Comparison of ENCODE assay signal across 8 cellular contexts in the genomic region with DNA sequence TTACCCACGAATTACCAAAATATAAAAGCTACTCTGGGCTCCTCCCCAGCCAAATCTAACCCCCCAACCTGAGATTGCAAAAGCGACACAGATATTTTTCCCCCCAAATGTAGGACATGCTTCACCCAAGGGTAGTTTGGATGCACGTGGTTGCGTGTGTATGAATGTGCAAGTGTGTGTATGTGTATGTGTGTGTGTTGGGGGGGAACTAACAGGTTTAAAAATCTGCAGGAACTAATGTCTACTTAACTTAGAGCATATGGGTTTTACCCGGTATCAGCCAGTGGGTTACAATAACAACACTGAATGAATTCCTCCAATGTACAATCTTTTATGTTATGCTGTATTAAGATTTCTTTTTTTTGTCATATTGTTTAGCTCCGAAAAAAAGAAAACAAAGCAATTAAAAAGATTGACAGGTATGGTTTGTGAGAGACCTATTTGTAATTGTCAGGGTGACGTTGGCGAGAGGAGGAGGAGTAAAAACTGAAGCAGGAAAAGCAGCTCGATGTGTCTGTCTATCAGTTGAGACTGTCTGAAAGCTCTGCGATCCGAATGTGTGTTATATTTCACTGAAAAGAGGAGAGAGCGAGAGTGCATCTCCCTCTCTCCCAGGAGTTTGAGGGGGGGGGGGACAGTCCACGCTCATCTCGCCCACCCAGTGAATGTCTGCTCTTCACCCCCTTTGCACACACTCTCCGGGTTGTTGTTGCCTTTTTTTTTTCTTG. TPM values are rescaled to one million over a fixed set of nuclear protein-coding genes. Genes with fewer than 3 reads are reported as not detected.
DNase-seq lines count a peak whose midpoint lies in the region; ATAC-seq, FAIRE-seq and TF ChIP-seq lines count a peak whose summit lies in the region.

A gene with protein sequence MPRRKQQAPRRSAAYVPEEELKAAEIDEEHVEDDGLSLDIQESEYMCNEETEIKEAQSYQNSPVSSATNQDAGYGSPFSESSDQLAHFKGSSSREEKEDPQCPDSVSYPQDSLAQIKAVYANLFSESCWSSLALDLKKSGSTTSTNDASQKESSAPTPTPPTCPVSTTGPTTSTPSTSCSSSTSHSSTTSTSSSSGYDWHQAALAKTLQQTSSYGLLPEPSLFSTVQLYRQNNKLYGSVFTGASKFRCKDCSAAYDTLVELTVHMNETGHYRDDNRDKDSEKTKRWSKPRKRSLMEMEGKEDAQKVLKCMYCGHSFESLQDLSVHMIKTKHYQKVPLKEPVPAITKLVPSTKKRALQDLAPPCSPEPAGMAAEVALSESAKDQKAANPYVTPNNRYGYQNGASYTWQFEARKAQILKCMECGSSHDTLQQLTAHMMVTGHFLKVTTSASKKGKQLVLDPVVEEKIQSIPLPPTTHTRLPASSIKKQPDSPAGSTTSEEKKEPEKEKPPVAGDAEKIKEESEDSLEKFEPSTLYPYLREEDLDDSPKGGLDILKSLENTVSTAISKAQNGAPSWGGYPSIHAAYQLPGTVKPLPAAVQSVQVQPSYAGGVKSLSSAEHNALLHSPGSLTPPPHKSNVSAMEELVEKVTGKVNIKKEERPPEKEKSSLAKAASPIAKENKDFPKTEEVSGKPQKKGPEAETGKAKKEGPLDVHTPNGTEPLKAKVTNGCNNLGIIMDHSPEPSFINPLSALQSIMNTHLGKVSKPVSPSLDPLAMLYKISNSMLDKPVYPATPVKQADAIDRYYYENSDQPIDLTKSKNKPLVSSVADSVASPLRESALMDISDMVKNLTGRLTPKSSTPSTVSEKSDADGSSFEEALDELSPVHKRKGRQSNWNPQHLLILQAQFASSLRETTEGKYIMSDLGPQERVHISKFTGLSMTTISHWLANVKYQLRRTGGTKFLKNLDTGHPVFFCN (N-terminal part only) (plus strand): TSS at position 524 of the 728 bp plus-strand sequence. CDS start 1,080 bp downstream, outside the sequence.

- peak within 1 kb of the TSS; percentile 90 to 95 for H3K4me3 ChIP-seq in mesenchymal stem cell (ENCODE audit: insufficient read depth in 1 of 2, low read depth in 1 of 2, low read length in 2 of 2)

- H4K8ac ChIP-seq in mesenchymal stem cell (ENCODE audit: low read length) = peak within 1 kb of the TSS; percentile 93

- H3K9ac ChIP-seq in mesenchymal stem cell (ENCODE audit: low read length) = peak within 1 kb of the TSS; percentile 90

- peak within 1 kb of the TSS; percentile 97 for H3K4me2 ChIP-seq in mesenchymal stem cell (ENCODE audit: low read length, poor library complexity, severe bottlenecking)

- intact Hi-C loops in Calu3 (cut with micrococcal nuclease; ENCODE audit: unreplicated experiment) = loop anchor here (5.0 to 10.0 kb wide), 2 partner anchors 37 to 316 kb away; no protein-coding TSS in a partner anchor

- peaks cover 0 to 30% of the 10 kb centered on the region in 2 experiments for H3K27me3 ChIP-seq in mesenchymal stem cell (ENCODE audit: control insufficient read depth in 1 of 2, insufficient read depth in 1 of 2, low read length in 2 of 2)

- no peaks in the 10 kb centered on the region for H3K27me3 Mint-ChIP-seq in Calu3 (ENCODE audit: unreplicated experiment)
- peaks cover 16% of the 10 kb centered on the region for H3K27me3 Mint-ChIP-seq in activated CD8-positive, alpha-beta T cell treated with anti-CD3 and anti-CD28 coated beads, Interleukin-2, amount 10 ng/mL, durations not matched to agents 7 days and 5 days (ENCODE audit: low read depth)
- H3K27me3 Mint-ChIP-seq in stimulated activated naive CD8-positive, alpha-beta T cell treated with anti-CD3 and anti-CD28 coated beads, Interleukin-15, amount 100 ng/mL, for 72 hours = peaks cover 25% of the 10 kb centered on the region

- no peak within 1 kb of the TSS for H2BK5ac ChIP-seq in mesenchymal stem cell (ENCODE audit: low read depth, low read length, poor library complexity, severe bottlenecking)

- H3K4me1 ChIP-seq in mesenchymal stem cell (ENCODE audit: control insufficient read depth, insufficient read depth, low read depth, low read length) = peaks cover 18% of the 10 kb centered on the region

- H4K91ac ChIP-seq in mesenchymal stem cell (ENCODE audit: low read length) = peak within 1 kb of the TSS; percentile 84

- peak within 1 kb of the TSS; percentile 57 for H3K27ac ChIP-seq in mesenchymal stem cell (ENCODE audit: low read length, poor library complexity, severe bottlenecking)

- CTCF ChIA-PET in Calu3 (lab: Charles Lee) = interaction anchor here (0.7 to 1.0 kb wide), 2 partner anchors 19 to 824 kb away, joined by 3 to 5 read pairs; no protein-coding TSS in a partner anchor
- CTCF ChIA-PET in activated CD8-positive, alpha-beta T cell treated with anti-CD3 and anti-CD28 coated beads, Interleukin-2, amount 10 ng/mL, durations not matched to agents 7 days and 5 days (lab: Charles Lee) = interaction anchor here (1.0 to 1.4 kb wide), 2 partner anchors 216 to 557 kb away, joined by 4 to 5 read pairs; no protein-coding TSS in a partner anchor

- peaks cover 51% of the 10 kb centered on the region for H3K4me1 Mint-ChIP-seq in Calu3 (ENCODE audit: low read depth, unreplicated experiment)
- H3K4me1 Mint-ChIP-seq in activated CD8-positive, alpha-beta T cell treated with anti-CD3 and anti-CD28 coated beads, Interleukin-2, amount 10 ng/mL, durations not matched to agents 7 days and 5 days (ENCODE audit: low read depth) = peaks cover 58% of the 10 kb centered on the region
- H3K4me1 Mint-ChIP-seq in stimulated activated naive CD8-positive, alpha-beta T cell treated with anti-CD3 and anti-CD28 coated beads, Interleukin-15, amount 100 ng/mL, for 72 hours = peaks cover 66% of the 10 kb centered on the region

- H3K79me1 ChIP-seq in mesenchymal stem cell (replicated peaks; ENCODE audit: low read length, poor library complexity, severe bottlenecking) = peaks cover 17% of the 10 kb centered on the region

- peak; percentile 93 for FAIRE-seq in endometrium (lab: Jason Lieb, UNC)

- H3K9me3 ChIP-seq in mesenchymal stem cell (ENCODE audit: control insufficient read depth, low read length) = no peaks in the 10 kb centered on the region

- H3K23ac ChIP-seq in mesenchymal stem cell (ENCODE audit: low read length in 2 of 2) = no peak within 1 kb of the TSS

- H3K27ac Mint-ChIP-seq in Calu3 (ENCODE audit: unreplicated experiment) = peak within 1 kb of the TSS; percentile 77
- peak within 1 kb of the TSS; percentile 99 for H3K27ac Mint-ChIP-seq in activated CD8-positive, alpha-beta T cell treated with anti-CD3 and anti-CD28 coated beads, Interleukin-2, amount 10 ng/mL, durations not matched to agents 7 days and 5 days
- peak within 1 kb of the TSS; percentile 98 to 99 for H3K27ac Mint-ChIP-seq in stimulated activated naive CD8-positive, alpha-beta T cell treated with anti-CD3 and anti-CD28 coated beads, Interleukin-15, amount 100 ng/mL, for 72 hours

- H3K14ac ChIP-seq in mesenchymal stem cell (ENCODE audit: low read length in 2 of 2) = peak within 1 kb of the TSS in 1 of 2 experiments; percentile 65

- peak within 1 kb of the TSS; percentile 96 for H2AFZ ChIP-seq in mesenchymal stem cell (ENCODE audit: low read depth, low read length)

- peak; percentile 50 for ATAC-seq in activated CD8-positive, alpha-beta T cell treated with anti-CD3 and anti-CD28 coated beads, Interleukin-2, amount 10 ng/mL, durations not matched to agents 7 days and 5 days
- ATAC-seq in stimulated activated naive CD8-positive, alpha-beta T cell treated with anti-CD3 and anti-CD28 coated beads, Interleukin-15, amount 100 ng/mL, for 72 hours = peak; percentile 42

- no peaks in the 10 kb centered on the region for H3K36me3 ChIP-seq in mesenchymal stem cell (ENCODE audit: control insufficient read depth in 1 of 2, insufficient read depth in 2 of 2, low read depth in 1 of 2, low read length in 2 of 2)

- H2BK15ac ChIP-seq in mesenchymal stem cell (ENCODE audit: low read depth, poor library complexity, severe bottlenecking) = peak within 1 kb of the TSS; percentile 79

- no peak within 1 kb of the TSS for H2AK5ac ChIP-seq in mesenchymal stem cell (ENCODE audit: low read length, severe bottlenecking)

- no peaks in the 10 kb centered on the region for H3K9me3 Mint-ChIP-seq in Calu3 (ENCODE audit: low read depth, unreplicated experiment)
- no peaks in the 10 kb centered on the region for H3K9me3 Mint-ChIP-seq in activated CD8-positive, alpha-beta T cell treated with anti-CD3 and anti-CD28 coated beads, Interleukin-2, amount 10 ng/mL, durations not matched to agents 7 days and 5 days (ENCODE audit: insufficient read depth)
- H3K9me3 Mint-ChIP-seq in stimulated activated naive CD8-positive, alpha-beta T cell treated with anti-CD3 and anti-CD28 coated beads, Interleukin-15, amount 100 ng/mL, for 72 hours = no peaks in the 10 kb centered on the region

- peaks cover 54% of the 10 kb centered on the region for H3K36me3 Mint-ChIP-seq in Calu3 (ENCODE audit: insufficient read depth, unreplicated experiment)
- peaks cover 25% of the 10 kb centered on the region for H3K36me3 Mint-ChIP-seq in activated CD8-positive, alpha-beta T cell treated with anti-CD3 and anti-CD28 coated beads, Interleukin-2, amount 10 ng/mL, durations not matched to agents 7 days and 5 days (ENCODE audit: low read depth)

- H3K4me3 Mint-ChIP-seq in Calu3 (ENCODE audit: low read depth, unreplicated experiment) = peak within 1 kb of the TSS; percentile 98
- peak within 1 kb of the TSS; percentile 99 for H3K4me3 Mint-ChIP-seq in activated CD8-positive, alpha-beta T cell treated with anti-CD3 and anti-CD28 coated beads, Interleukin-2, amount 10 ng/mL, durations not matched to agents 7 days and 5 days
- H3K4me3 Mint-ChIP-seq in stimulated activated naive CD8-positive, alpha-beta T cell treated with anti-CD3 and anti-CD28 coated beads, Interleukin-15, amount 100 ng/mL, for 72 hours = peak within 1 kb of the TSS; percentile 99 to 100

- no peak for TF ChIP-seq CTCF in Calu3 (IDR thresholded peaks at IDR 0.05; ENCODE audit: unreplicated experiment)
- no peak for TF ChIP-seq CTCF in GM20000 (IDR thresholded peaks at IDR 0.05; ENCODE audit: extremely low read depth, missing control alignments)

- peak within 1 kb of the TSS; percentile 97 for H2BK120ac ChIP-seq in mesenchymal stem cell (ENCODE audit: low read depth, low read length)

- peak within 1 kb of the TSS; percentile 50 to 52 for H2BK12ac ChIP-seq in mesenchymal stem cell (ENCODE audit: low read length in 2 of 2)

- WGBS in mesenchymal stem cell = 11% methylated on average over 9 of the region's 15 CpGs

- peak within 1 kb of the TSS in 1 of 2 experiments; percentile 87 for H3K4ac ChIP-seq in mesenchymal stem cell (ENCODE audit: low read depth in 1 of 2, low read length in 2 of 2)

- DNase-seq in Calu3 = peak; percentile 43
- peak; percentile 91 for DNase-seq in GM20000 (ENCODE audit: low spot score)
- peak; percentile 49 for DNase-seq in HS-5 (ENCODE audit: low read depth)
- DNase-seq in NCI-H82 treated with DMSO at 0.1 percent for 48 hours (lab: John Stamatoyannopoulos, UW; ENCODE audit: unreplicated experiment) = peak; percentile 45
- DNase-seq in activated CD8-positive, alpha-beta T cell treated with anti-CD3 and anti-CD28 coated beads, Interleukin-2, amount 10 ng/mL, durations not matched to agents 7 days and 5 days = peak; percentile 84
- peak; percentile 88 for DNase-seq in mesenchymal stem cell
- DNase-seq in stimulated activated naive CD8-positive, alpha-beta T cell treated with anti-CD3 and anti-CD28 coated beads, Interleukin-15, amount 100 ng/mL, for 72 hours = peak; percentile 45 to 66

- BruUV-seq in Calu3 (replicated peaks; lab: Mats Ljungman, UMichigan) = no TSS peak

- peak within 1 kb of the TSS; percentile 84 to 97 for H3K18ac ChIP-seq in mesenchymal stem cell (ENCODE audit: low read depth in 1 of 2, low read length in 2 of 2)

- POLR2A ChIA-PET in activated CD8-positive, alpha-beta T cell treated with anti-CD3 and anti-CD28 coated beads, Interleukin-2, amount 10 ng/mL, durations not matched to agents 7 days and 5 days (lab: Charles Lee) = interaction anchor here (0.5 to 2.8 kb wide), 20 partner anchors 9 to 2000 kb away, joined by 3 to 24 read pairs (median 4); a partner anchor contains a TSS

RNA-seq across cellular contexts. Expression of the gene that starts here (rescaled TPM):
- 8.6 and 10.8 TPM in 2 replicates for total RNA-seq in Calu3 (2022)
- total RNA-seq in activated CD8-positive, alpha-beta T cell treated with anti-CD3 and anti-CD28 coated beads, Interleukin-2, amount 10 ng/mL, durations not matched to agents 7 days and 5 days = 10 to 100 TPM; 16.7 to 16.8 TPM
- polyA plus RNA-seq in mesenchymal stem cell (2013, experiment 1 of 2) = 4.9 TPM
- polyA plus RNA-seq in mesenchymal stem cell (2013, experiment 2 of 2) = 4.4 TPM

Comparison
In these comparisons a context has a peak if more than half of its experiments do, and no peak if none do; other contexts are left out.
1. Peak in every context shown above with its lines: DNase-seq, ATAC-seq, H3K4me3 ChIP-seq and H3K27ac ChIP-seq.